22 cellular contexts compared by ENCODE assay signal in genomic region chr15:91165850-91166249, GRCh38.
"Had no signal": no experiment of that assay in that cellular context is flagged by ENCODE, and none has a peak within 500 bp of the region (broad histone marks: within the 10 kb centered on the region; RNA-seq: fewer than 3 reads in every experiment).

No MANE protein-coding gene starts in this region.

- H3K36me3 ChIP-seq: adrenal gland, colonic mucosa, gastroesophageal sphincter, heart left ventricle, neutrophil, ovary, right atrium auricular region, thyroid gland, upper lobe of right lung had no signal

- DNase-seq: activated T-cell treated with anti-CD3 and anti-CD28 coated beads, Interleukin-2, amount 50 U/mL, for 1 hour; adrenal gland; colonic mucosa; heart left ventricle; islet precursor cell; left cardiac atrium; ovary; psoas muscle; stimulated activated CD4-positive, alpha-beta T cell treated with anti-CD3 and anti-CD28 coated beads, Interleukin-12 subunit alpha, Interleukin-12 subunit beta, amount 100 ng/mL, for 4 hours; stimulated activated CD4-positive, alpha-beta T cell treated with anti-CD3 and anti-CD28 coated beads, Interleukin-4, amount 100 ng/mL, for 4 hours; stimulated activated naive CD8-positive, alpha-beta T cell treated with anti-CD3 and anti-CD28 coated beads, Interleukin-15, Interleukin-2, amounts not matched to agents 100 U/mL and 50 U/mL, for 24 hours; T-helper 9 cell; thyroid gland; upper lobe of right lung had no signal

- H3K27me3 ChIP-seq: adrenal gland, colonic mucosa, ovary, right atrium auricular region, thyroid gland, upper lobe of right lung had no signal

- H3K27ac ChIP-seq: adrenal gland, colonic mucosa, epithelial cell of prostate, gastroesophageal sphincter, heart left ventricle, neutrophil, ovary, psoas muscle, right atrium auricular region, thyroid gland, upper lobe of right lung had no signal

- H3K9me3 ChIP-seq: adrenal gland, colonic mucosa, ovary, thyroid gland had no signal

- H3K4me3 Mint-ChIP-seq: activated naive CD8-positive, alpha-beta T cell; activated T-helper 17 cell treated with anti-CD3 and anti-CD28 coated beads, Interleukin-2, amount 50 U/mL, for 72 hours; nephron had no signal

- FAIRE-seq: bronchial epithelial cell had no signal

- H3K4me3 ChIP-seq: adrenal gland, colonic mucosa, gastroesophageal sphincter, heart left ventricle, ovary, psoas muscle, right atrium auricular region, thyroid gland, upper lobe of right lung had no signal

- H3K36me3 Mint-ChIP-seq: activated naive CD8-positive, alpha-beta T cell had no signal

- H3K4me1 Mint-ChIP-seq: activated T-helper 17 cell treated with anti-CD3 and anti-CD28 coated beads, Interleukin-2, amount 50 U/mL, for 72 hours; nephron had no signal

- H3K4me1 ChIP-seq: adrenal gland, colonic mucosa, gastroesophageal sphincter, heart left ventricle, psoas muscle, right atrium auricular region, thyroid gland, upper lobe of right lung had no signal

- ATAC-seq: activated T-helper 17 cell treated with anti-CD3 and anti-CD28 coated beads, Interleukin-2, amount 50 U/mL, for 72 hours; gastroesophageal sphincter; heart left ventricle; left cardiac atrium; psoas muscle; stimulated activated naive CD8-positive, alpha-beta T cell treated with anti-CD3 and anti-CD28 coated beads, Interleukin-15, Interleukin-2, amounts not matched to agents 100 U/mL and 50 U/mL, for 24 hours; upper lobe of right lung had no signal

- H3K27ac Mint-ChIP-seq: activated naive CD8-positive, alpha-beta T cell; activated T-helper 17 cell treated with anti-CD3 and anti-CD28 coated beads, Interleukin-2, amount 50 U/mL, for 72 hours; nephron had no signal
